In the genomic region with DNA sequence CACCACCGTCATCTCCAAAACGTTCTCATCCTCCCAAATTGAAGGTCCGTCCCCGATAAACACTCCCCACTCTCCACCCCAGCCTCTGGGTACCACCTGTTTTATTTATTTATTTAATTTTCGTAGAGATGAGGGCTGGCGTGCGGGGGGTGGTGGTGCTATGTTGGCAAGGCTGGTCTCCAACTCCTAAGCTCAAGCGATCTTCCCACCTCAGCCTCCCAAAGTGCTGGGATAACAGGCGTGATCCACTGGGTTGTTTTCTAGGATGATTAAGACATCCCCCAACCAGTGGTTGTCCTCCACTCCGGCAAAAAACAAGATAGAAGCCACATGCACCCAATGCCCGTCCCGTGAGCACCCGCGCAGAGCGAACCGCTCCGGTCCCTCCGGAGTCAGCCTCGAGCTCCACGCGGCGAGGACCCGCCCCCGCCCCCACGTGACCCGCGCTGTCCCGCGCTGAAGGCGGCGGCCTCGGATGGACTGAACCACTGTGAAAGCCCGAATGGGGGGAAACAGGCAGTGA, we compare ENCODE assay signal across 1 cellular context.
A peak's percentile ranks its signal among the peaks of the same experiment; 100 is the strongest.
TF ChIP-seq lines count a peak whose summit lies in the region.

No MANE protein-coding gene starts in this region.

TF ChIP-seq in HEK293, 187 proteins besides CTCF, POLR2A, EP300 and RAD21 (continued from another document):
- TF ChIP-seq TSHZ1 (tag by site-specific recombination; IDR thresholded peaks at IDR 0.05; ENCODE audit: borderline replicate concordance) (no peak), GLIS1 (tag by site-specific recombination; IDR thresholded peaks at IDR 0.05) (0 out of 2 replicates have a peak, but pooled peaks have one; percentile 28)
